In the genomic region with DNA sequence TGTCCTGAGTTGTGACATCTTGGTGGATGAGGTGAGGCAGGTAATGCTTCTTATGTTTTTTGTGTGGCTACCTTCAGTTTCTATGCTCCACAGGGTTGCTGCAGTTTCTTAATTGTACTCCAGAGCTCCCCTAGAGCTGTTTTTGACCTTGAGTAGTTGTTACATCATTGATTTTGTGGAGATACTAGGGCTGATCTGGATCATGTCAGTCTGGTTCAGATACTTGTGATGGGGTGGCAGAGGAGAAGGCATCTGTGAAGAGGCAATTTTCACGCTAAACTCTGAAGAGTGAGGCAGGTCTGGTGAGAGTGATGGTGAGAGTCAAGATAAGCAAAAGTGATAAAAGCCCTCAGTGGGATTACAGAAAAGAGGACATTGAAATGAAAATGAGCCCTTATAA, we compare ENCODE assay signal across 34 cellular contexts.
"Had no signal": no experiment of that assay in that cellular context is flagged by ENCODE, and none has a peak within 500 bp of the region (broad histone marks: within the 10 kb centered on the region; RNA-seq: fewer than 3 reads in every experiment).

No MANE protein-coding gene starts in this region.

- DNase-seq: Karpas-422, Kasumi-1, KG1, MG63, MM.1S, MV-4-11, NCI-H1048, NCI-H1092, NCI-H1092 treated with DMSO at 0.1 percent for 48 hours, NCI-H1105, NCI-H1105 treated with DMSO at 0.1 percent for 48 hours, NCI-H1417, NCI-H1417 treated with DMSO at 0.1 percent for 48 hours, NCI-H1436, NCI-H1436 treated with DMSO at 0.1 percent for 48 hours, NCI-H146, NCI-H1694, NCI-H1694 treated with DMSO at 0.1 percent for 48 hours, NCI-H187, NCI-H187 treated with DMSO at 0.1 percent for 48 hours, NCI-H1930, NCI-H2029, NCI-H2029 treated with DMSO at 0.1 percent for 48 hours, NCI-H2081, NCI-H2081 treated with DMSO at 0.1 percent for 48 hours, NCI-H2107, NCI-H2171, NCI-H2171 treated with DMSO at 0.1 percent for 48 hours, NCI-H2227 treated with DMSO at 0.1 percent for 48 hours, NCI-H226, NCI-H345, NCI-H446, NCI-H446 treated with DMSO at 0.1 percent for 48 hours had no signal

- H3K27ac ChIP-seq: KMS-11 had no signal

- H3K9ac ChIP-seq: KMS-11 had no signal

- H3K4me2 ChIP-seq: KMS-11 had no signal

- H3K4me3 ChIP-seq: MG63 had no signal

- H3K36me3 ChIP-seq: MG63 had no signal

- H3K27me3 ChIP-seq: MG63 had no signal
